27 cellular contexts compared by ENCODE assay signal in the genomic region with DNA sequence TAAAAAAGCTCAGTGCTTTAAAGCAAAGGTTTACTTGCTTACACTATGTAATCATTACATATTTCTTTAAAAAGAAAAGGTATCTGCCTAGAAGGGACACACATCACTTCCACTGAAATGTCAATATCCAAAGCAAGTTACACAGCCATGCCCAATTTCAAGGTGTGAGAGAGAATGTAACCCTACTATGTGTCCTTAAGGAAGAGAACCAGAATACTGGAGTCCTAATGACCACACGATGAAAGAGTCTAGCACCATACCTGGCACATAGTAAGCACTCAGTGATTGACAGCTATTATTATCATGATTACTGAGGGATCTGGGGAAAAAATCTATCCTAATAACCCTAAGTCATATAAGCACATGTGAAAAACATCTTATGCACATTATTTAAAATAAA. TPM values are rescaled to one million over a fixed set of nuclear protein-coding genes. Genes with fewer than 3 reads are reported as not detected.
DNase-seq lines count a peak whose midpoint lies in the region; ATAC-seq, FAIRE-seq and TF ChIP-seq lines count a peak whose summit lies in the region.
"Had no signal": no experiment of that assay in that cellular context is flagged by ENCODE, and none has a peak within 500 bp of the region (broad histone marks: within the 10 kb centered on the region; RNA-seq: fewer than 3 reads in every experiment).

No MANE protein-coding gene starts in this region.

- no peak overlapping the region for H3K9ac ChIP-seq in K562 (ENCODE audit: insufficient read depth in 1 of 2, low read depth in 2 of 2, low read length in 2 of 2)
- H3K9ac ChIP-seq: BLaER1 had no signal

- TF ChIP-seq RAD21 in K562 (CRISPR knock-in tag; conservative IDR thresholded peaks at IDR 0.05 in 1 of 2, IDR thresholded peaks at IDR 0.05 in 1 of 2), result no peak

- no peaks in the 10 kb centered on the region for H3K9me3 ChIP-seq in K562 (replicated peaks; ENCODE audit: control insufficient read depth, insufficient read depth, low read depth, low read length)
- H3K9me3 ChIP-seq: BE2C had no signal

- POLR2A ChIA-PET in K562 (lab: Yijun Ruan, JAX), result interaction anchor here (0.6 to 1.2 kb wide), 3 partner anchors 57 to 249 kb away, joined by 3 to 4 read pairs (median 3); no protein-coding TSS in a partner anchor

- FAIRE-seq in HTR-8/SVneo (lab: Jason Lieb, UNC) (peak; percentile 51), K562 (lab: Jason Lieb, UNC) (no peak)
- FAIRE-seq: A204.1, GM12878, GM12892, GM18507 had no signal

- no peaks in the 10 kb centered on the region for H3K27me3 Mint-ChIP-seq in progenitor cell of endocrine pancreas
- H3K27me3 Mint-ChIP-seq: CD4-positive, alpha-beta memory T cell; CD4-positive, CD25-positive, alpha-beta regulatory T cell had no signal

- no peak overlapping the region for H3K4me3 Mint-ChIP-seq in progenitor cell of endocrine pancreas (ENCODE audit: low read depth)
- H3K4me3 Mint-ChIP-seq: CD14-positive monocyte; CD4-positive, alpha-beta memory T cell; CD4-positive, CD25-positive, alpha-beta regulatory T cell; CD8-positive, alpha-beta memory T cell had no signal

- no peaks in the 10 kb centered on the region; a peak in 1 of 5 replicates for H3K4me1 ChIP-seq in K562 (replicated peaks in 1 of 2; ENCODE audit: control insufficient read depth in 2 of 2, insufficient read depth in 2 of 2, low read length in 2 of 2)
- H3K4me1 ChIP-seq: BE2C, BLaER1 had no signal

- H3K9me1 ChIP-seq in K562 (ENCODE audit: control insufficient read depth, insufficient read depth, low read length), result no peaks in the 10 kb centered on the region

- TF ChIP-seq CTCF in K562 (IDR thresholded peaks at IDR 0.05 in 2 of 3, conservative IDR thresholded peaks at IDR 0.05 in 1 of 3; ENCODE audit: insufficient read depth in 2 of 3, low read depth in 1 of 3, low read length in 3 of 3) (no peak), progenitor cell of endocrine pancreas (IDR thresholded peaks at IDR 0.05; ENCODE audit: unreplicated experiment) (no peak)

- TF ChIP-seq EP300 in K562 (IDR thresholded peaks at IDR 0.05; ENCODE audit: low read length), result no peak

- H3K4me1 Mint-ChIP-seq in progenitor cell of endocrine pancreas (ENCODE audit: low read depth), result peaks cover 27% of the 10 kb centered on the region

- ATAC-seq in K562, result no peak
- ATAC-seq in activated naive CD4-positive, alpha-beta T cell treated with anti-CD3 and anti-CD28 coated beads, Interleukin-2, amount 50 U/mL, for 72 hours, result no peak

- H3K36me3 ChIP-seq in K562 (ENCODE audit: control insufficient read depth, insufficient read depth, low read length), result no peaks in the 10 kb centered on the region
- H3K36me3 ChIP-seq: BE2C had no signal

- DNase-seq in HTR-8/SVneo (ENCODE audit: insufficient read length, low spot score), result no peak
- no peak for DNase-seq in K562 (ENCODE audit: extremely low read depth in 1 of 4, low spot score in 3 of 4)
- DNase-seq in progenitor cell of endocrine pancreas (ENCODE audit: low spot score, unreplicated experiment), result no peak
- no peak for DNase-seq in cerebellar cortex (ENCODE audit: low spot score)
- DNase-seq in activated naive CD4-positive, alpha-beta T cell treated with anti-CD3 and anti-CD28 coated beads, Interleukin-2, amount 50 U/mL, for 72 hours (ENCODE audit: low spot score in 2 of 2), result no peak
- no peak for DNase-seq in KBM-7
- DNase-seq: 8988T; ACHN; BE2C; C1 segment of cervical spinal cord; CD4-positive, alpha-beta memory T cell; CD4-positive, CD25-positive, alpha-beta regulatory T cell; CD8-positive, alpha-beta memory T cell; COR-L47; DMS 273 treated with DMSO at 0.1 percent for 48 hours; DMS153; DMS53; DMS79; DND-41; EL; GDM1 had no signal

- TF ChIP-seq POLR2A in K562 (conservative IDR thresholded peaks at IDR 0.05), result no peak

- 37% methylated on average over 1 of the region's 1 CpG for WGBS in K562 (ENCODE audit: insufficient coverage, low coverage, missing lambda C conversion rate)

- H3K9me3 Mint-ChIP-seq in progenitor cell of endocrine pancreas (ENCODE audit: low read depth), result no peaks in the 10 kb centered on the region
- peaks cover 0 to 5% of the 10 kb centered on the region in 2 donors for H3K9me3 Mint-ChIP-seq in activated naive CD4-positive, alpha-beta T cell treated with anti-CD3 and anti-CD28 coated beads, Interleukin-2, amount 50 U/mL, for 72 hours
- H3K9me3 Mint-ChIP-seq: CD8-positive, alpha-beta memory T cell had no signal

- no peak overlapping the region for H2AFZ ChIP-seq in K562 (ENCODE audit: low read depth, low read length)

- no peak overlapping the region for H3K4me2 ChIP-seq in K562 (ENCODE audit: insufficient read depth, low read length)
- H3K4me2 ChIP-seq: BLaER1 had no signal

- CTCF ChIA-PET in K562 (lab: Yijun Ruan, JAX; ENCODE audit: low intra/inter-chr PET ratio), result interaction anchor here (0.6 to 0.7 kb wide), 2 partner anchors 50 to 143 kb away, joined by 3 read pairs; no protein-coding TSS in a partner anchor

- intact Hi-C loops in K562 (cut with micrococcal nuclease), result no loop called here

- no peaks in the 10 kb centered on the region for H3K27me3 ChIP-seq in K562 (ENCODE audit: control insufficient read depth in 2 of 2, insufficient read depth in 2 of 2, low read length in 2 of 2)
- H3K27me3 ChIP-seq: BE2C, BLaER1 had no signal

- no peak overlapping the region for H3K27ac ChIP-seq in K562 (ENCODE audit: extremely low read depth, low read depth, low read length)
- H3K27ac ChIP-seq: BLaER1 had no signal

- BruUV-seq in K562 (replicated peaks; lab: Mats Ljungman, UMichigan), result no TSS peak

- H3K79me2 ChIP-seq in K562 (ENCODE audit: control insufficient read depth, insufficient read depth, low read length), result peaks cover 88% of the 10 kb centered on the region

- H3K4me3 ChIP-seq in K562, result no peak overlapping the region
- H3K4me3 ChIP-seq: BLaER1, GM12878 had no signal

- in situ Hi-C loops in K562 (cut with MboI), result no loop called here
- in situ Hi-C loops in KBM-7 (cut with MboI; ENCODE audit: low pct_unique_long_range_greater_than_20kb, low sequenced_read_pairs), result no loop called here

- peaks cover 13% of the 10 kb centered on the region for H3K36me3 Mint-ChIP-seq in progenitor cell of endocrine pancreas (ENCODE audit: insufficient read depth)
- peaks cover 0 to 6% of the 10 kb centered on the region in 2 donors for H3K36me3 Mint-ChIP-seq in activated naive CD4-positive, alpha-beta T cell treated with anti-CD3 and anti-CD28 coated beads, Interleukin-2, amount 50 U/mL, for 72 hours

- H3K27ac Mint-ChIP-seq in progenitor cell of endocrine pancreas, result peak overlapping the region; percentile 22
- H3K27ac Mint-ChIP-seq in activated naive CD4-positive, alpha-beta T cell treated with anti-CD3 and anti-CD28 coated beads, Interleukin-2, amount 50 U/mL, for 72 hours, result no peak overlapping the region

- 0 out of 2 replicates have a peak, but pooled peaks cover 9% of the 10 kb centered on the region for H4K20me1 ChIP-seq in K562 (replicated peaks; ENCODE audit: control insufficient read depth, insufficient read depth, low read length)

TF ChIP-seq in K562, 482 proteins besides CTCF, POLR2A, EP300 and RAD21 (continues in another document):
- TF ChIP-seq, protein P1, sequence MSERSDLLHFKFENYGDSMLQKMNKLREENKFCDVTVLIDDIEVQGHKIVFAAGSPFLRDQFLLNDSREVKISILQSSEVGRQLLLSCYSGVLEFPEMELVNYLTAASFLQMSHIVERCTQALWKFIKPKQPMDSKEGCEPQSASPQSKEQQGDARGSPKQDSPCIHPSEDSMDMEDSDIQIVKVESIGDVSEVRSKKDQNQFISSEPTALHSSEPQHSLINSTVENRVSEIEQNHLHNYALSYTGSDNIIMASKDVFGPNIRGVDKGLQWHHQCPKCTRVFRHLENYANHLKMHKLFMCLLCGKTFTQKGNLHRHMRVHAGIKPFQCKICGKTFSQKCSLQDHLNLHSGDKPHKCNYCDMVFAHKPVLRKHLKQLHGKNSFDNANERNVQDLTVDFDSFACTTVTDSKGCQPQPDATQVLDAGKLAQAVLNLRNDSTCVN (CRISPR knock-in tag; IDR thresholded peaks at IDR 0.05), result no peak
- TF ChIP-seq, protein P2, sequence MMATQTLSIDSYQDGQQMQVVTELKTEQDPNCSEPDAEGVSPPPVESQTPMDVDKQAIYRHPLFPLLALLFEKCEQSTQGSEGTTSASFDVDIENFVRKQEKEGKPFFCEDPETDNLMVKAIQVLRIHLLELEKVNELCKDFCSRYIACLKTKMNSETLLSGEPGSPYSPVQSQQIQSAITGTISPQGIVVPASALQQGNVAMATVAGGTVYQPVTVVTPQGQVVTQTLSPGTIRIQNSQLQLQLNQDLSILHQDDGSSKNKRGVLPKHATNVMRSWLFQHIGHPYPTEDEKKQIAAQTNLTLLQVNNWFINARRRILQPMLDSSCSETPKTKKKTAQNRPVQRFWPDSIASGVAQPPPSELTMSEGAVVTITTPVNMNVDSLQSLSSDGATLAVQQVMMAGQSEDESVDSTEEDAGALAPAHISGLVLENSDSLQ (IDR thresholded peaks at IDR 0.05), result peak; percentile 60
- TF ChIP-seq NR2F6 (CRISPR knock-in tag; IDR thresholded peaks at IDR 0.05), result no peak
- TF ChIP-seq RBM39 (optimal IDR thresholded peaks at IDR 0.05; ENCODE audit: low read depth, low read length), result no peak
- no peak for TF ChIP-seq SLC30A9 (CRISPR knock-in tag; IDR thresholded peaks at IDR 0.05)
- TF ChIP-seq ZBTB17 (CRISPR knock-in tag; IDR thresholded peaks at IDR 0.05), result no peak
- TF ChIP-seq MCM7 (IDR thresholded peaks at IDR 0.05), result no peak
- TF ChIP-seq ZKSCAN1 (IDR thresholded peaks at IDR 0.05; ENCODE audit: low read depth, low read length), result peak; percentile 69; the same call in 1 of the 2 replicates

RNA-seq across cellular contexts. Expression of a gene that starts 10.4 kb away (rescaled TPM):
- total RNA-seq in K562 (2011; cell fraction: chromatin; rRNA removed; ENCODE audit: low replicate concordance), result 59.5 and 192 TPM in 2 replicates
- total RNA-seq in K562 (2011; cell fraction: nucleolus; rRNA removed), result 37.7 and 41.8 TPM in 2 replicates
- total RNA-seq in K562 (2011; cell fraction: nucleoplasm; rRNA removed), result 62.7 and 85.0 TPM in 2 replicates
- total RNA-seq in K562 (2014; rRNA removed), result 12.8 and 13.3 TPM in 2 replicates
- total RNA-seq in K562 (2014; rRNA removed; fragmentation: Illumina TruSeq; extraction: Trizol), result 24.2 and 31.3 TPM in 2 replicates
- 18.9 and 21.6 TPM in 2 replicates for total RNA-seq in K562 (2015; rRNA removed; fragmentation: Illumina TruSeq; extraction: Trizol)
- total RNA-seq in K562 (2021), result 19.8 and 22.5 TPM in 2 replicates
- 15.0 and 16.4 TPM in 2 replicates for polyA plus RNA-seq in K562 (2011; rRNA removed)
- polyA plus RNA-seq in K562 (2011; cell fraction: cytosol; rRNA removed), result 4.9 and 9.2 TPM in 2 replicates
- 81.7 and 82.2 TPM in 2 replicates for polyA plus RNA-seq in K562 (2011; cell fraction: nucleus; rRNA removed)
- polyA plus RNA-seq in K562 (2012), result 7.4 and 11.0 TPM in 2 replicates
- 10.8 and 11.4 TPM in 2 replicates for polyA plus RNA-seq in K562 (2014; fragmentation: Illumina TruSeq; extraction: Trizol)
- polyA plus RNA-seq in K562 (2014; fragmentation: Nextera tagmentation; extraction: Ambion mirVana), result 10 to 100 TPM in 1 of 2 experiments, 1 to 10 TPM in 1; 3.9 to 10.9 TPM
- polyA plus RNA-seq in K562 (2014; rRNA removed), result 8.5 and 9.0 TPM in 2 replicates
- polyA minus RNA-seq in K562 (2011; rRNA and poly(A)+ RNA removed), result 61.9 and 104 TPM in 2 replicates
- 13.1 and 16.2 TPM in 2 replicates for polyA minus RNA-seq in K562 (2011; cell fraction: cytosol; rRNA and poly(A)+ RNA removed)
- 78.5 and 164 TPM in 2 replicates for polyA minus RNA-seq in K562 (2011; cell fraction: nucleus; rRNA and poly(A)+ RNA removed)
- 114 and 124 TPM in 2 replicates for total RNA-seq in progenitor cell of endocrine pancreas
- 10 to 100 TPM; 19.6 to 28.0 TPM for total RNA-seq in activated naive CD4-positive, alpha-beta T cell treated with anti-CD3 and anti-CD28 coated beads, Interleukin-2, amount 50 U/mL, for 72 hours
